ENCODE assay signal across 27 cellular contexts in the genomic region with DNA sequence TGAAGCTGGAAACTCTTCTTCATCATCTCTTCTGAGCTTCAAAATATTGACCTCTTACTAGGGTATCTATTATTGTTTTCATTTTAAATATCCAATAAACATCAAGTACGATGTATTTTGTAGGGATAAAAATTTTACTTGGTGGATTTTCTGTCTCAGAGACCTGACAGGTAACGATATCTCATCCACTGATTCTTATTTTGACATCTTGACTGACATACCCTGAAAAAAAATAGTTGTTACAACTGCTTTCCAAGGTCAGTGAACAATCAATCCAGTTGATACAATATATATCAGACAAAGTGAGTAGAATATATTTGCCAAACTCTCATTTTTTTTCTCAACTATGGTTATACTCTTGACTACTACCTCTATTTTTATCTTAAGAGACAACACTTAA.
"Had no signal": no experiment of that assay in that cellular context is flagged by ENCODE, and none has a peak within 500 bp of the region (broad histone marks: within the 10 kb centered on the region; RNA-seq: fewer than 3 reads in every experiment).

No MANE protein-coding gene starts in this region.

- H3K9me3 ChIP-seq: colonic mucosa, esophagus muscularis mucosa, esophagus squamous epithelium, gastrocnemius medialis, gastroesophageal sphincter had no signal

- H3K4me1 ChIP-seq: colonic mucosa, esophagus muscularis mucosa, esophagus squamous epithelium, foreskin keratinocyte, gastrocnemius medialis, gastroesophageal sphincter, heart left ventricle, heart right ventricle had no signal

- DNase-seq: colonic mucosa; cortex of kidney; dermis blood vessel endothelial cell; dorsolateral prefrontal cortex; effector CD4-positive, alpha-beta T cell; effector CD8-positive, alpha-beta T cell; effector memory CD4-positive, alpha-beta T cell; effector memory CD8-positive, alpha-beta T cell; endodermal cell; erythroblast; esophagus squamous epithelium; foreskin fibroblast; foreskin keratinocyte; foreskin melanocyte; gastrocnemius medialis; glutamatergic neuron; head of caudate nucleus; heart left ventricle; heart right ventricle had no signal

- H3K27me3 Mint-ChIP-seq: dendritic cell treated with granulocyte-macrophage colony-stimulating factor and Interleukin-4, amounts not matched to agents 40 ng/mL and 50 ng/mL, for 4 days; effector memory CD8-positive, alpha-beta T cell had no signal

- H3K27ac Mint-ChIP-seq: dendritic cell treated with granulocyte-macrophage colony-stimulating factor and Interleukin-4, amounts not matched to agents 40 ng/mL and 50 ng/mL, for 4 days; effector memory CD8-positive, alpha-beta T cell; endodermal cell had no signal

- H3K27ac ChIP-seq: colonic mucosa, coronary artery, dorsolateral prefrontal cortex, epithelial cell of prostate, esophagus muscularis mucosa, esophagus squamous epithelium, foreskin keratinocyte, gastrocnemius medialis, gastroesophageal sphincter, heart left ventricle, heart right ventricle had no signal

- H3K4me3 ChIP-seq: colonic mucosa, coronary artery, dorsolateral prefrontal cortex, esophagus muscularis mucosa, esophagus squamous epithelium, gastrocnemius medialis, gastroesophageal sphincter, heart left ventricle, heart right ventricle had no signal

- H3K27me3 ChIP-seq: colonic mucosa, dorsolateral prefrontal cortex, esophagus muscularis mucosa, esophagus squamous epithelium, foreskin keratinocyte, gastrocnemius medialis, gastroesophageal sphincter, heart left ventricle, heart right ventricle had no signal

- H3K4me3 Mint-ChIP-seq: dendritic cell treated with granulocyte-macrophage colony-stimulating factor and Interleukin-4, amounts not matched to agents 40 ng/mL and 50 ng/mL, for 4 days; effector memory CD8-positive, alpha-beta T cell; endodermal cell had no signal

- FAIRE-seq: colon, endothelial cell of umbilical vein, frontal cortex had no signal

- H3K9me3 Mint-ChIP-seq: dendritic cell treated with granulocyte-macrophage colony-stimulating factor and Interleukin-4, amounts not matched to agents 40 ng/mL and 50 ng/mL, for 4 days; endodermal cell had no signal

- H3K36me3 ChIP-seq: colonic mucosa, esophagus muscularis mucosa, esophagus squamous epithelium, gastrocnemius medialis, gastroesophageal sphincter, heart left ventricle, heart right ventricle had no signal
